ENCODE assay signal across 8 cellular contexts in genomic region chr16:180921-181667, GRCh38. TPM values are rescaled to one million over a fixed set of nuclear protein-coding genes. Genes with fewer than 3 reads are reported as not detected.
DNase-seq lines count a peak whose midpoint lies in the region; ATAC-seq and TF ChIP-seq lines count a peak whose summit lies in the region.

No MANE protein-coding gene starts in this region.

- intact Hi-C loops in A673 (cut with micrococcal nuclease; ENCODE audit: unreplicated experiment) (loop anchor here (1.0 to 2.0 kb wide), 3 partner anchors 64 to 116 kb away; no protein-coding TSS in a partner anchor), sigmoid colon (cut with DNase I) (loop anchor here (1.0 kb wide), 1 partner anchor 74 kb away; no protein-coding TSS in a partner anchor)

- H3K27me3 ChIP-seq in A673 (replicated peaks; ENCODE audit: insufficient read depth, low read depth, low read length, poor library complexity) (peaks cover 13% of the 10 kb centered on the region), sigmoid colon (peaks cover 34 to 45% (median 42%) of the 10 kb centered on the region in 3 donors)

- H3K27ac ChIP-seq in A673 (ENCODE audit: low read depth, low read length, poor library complexity, severe bottlenecking), result no peak overlapping the region
- H3K27ac ChIP-seq in sigmoid colon, result no peak overlapping the region

- H3K4me3 ChIP-seq in A673 (ENCODE audit: low read depth, low read length, poor library complexity, severe bottlenecking) (peak overlapping the region; percentile 52), sigmoid colon (peak overlapping the region in 3 of 4 donors; percentile 16 to 36 (median 30))

- H3K9me3 ChIP-seq in A673 (ENCODE audit: low read depth, low read length, poor library complexity, severe bottlenecking) (no peaks in the 10 kb centered on the region), sigmoid colon (no peaks in the 10 kb centered on the region)

- TF ChIP-seq CTCF in A673 (conservative IDR thresholded peaks at IDR 0.05; ENCODE audit: low read depth, low read length) (peak; percentile 95), sigmoid colon (IDR thresholded peaks at IDR 0.05) (peak; percentile 84 to 96 (median 92))

- CTCF ChIA-PET in A673 (lab: Charles Lee), result interaction anchor here (0.5 to 1.3 kb wide), 4 partner anchors 63 to 116 kb away, joined by 3 to 10 read pairs (median 5); no protein-coding TSS in a partner anchor

- 1% methylated on average over 76 of the region's 76 CpGs for WGBS in sigmoid colon, 2 donors

- H3K36me3 ChIP-seq in A673 (ENCODE audit: insufficient read depth, low read length, poor library complexity, severe bottlenecking) (no peaks in the 10 kb centered on the region), sigmoid colon (no peaks in the 10 kb centered on the region)

- ATAC-seq in GM18868 (IDR thresholded peaks at IDR 0.05; ENCODE audit: unreplicated experiment) (peak; percentile 50), HG03095 (IDR thresholded peaks at IDR 0.05; ENCODE audit: unreplicated experiment) (no peak)

- no TSS peak for BruUV-seq in A673 (replicated peaks; lab: Mats Ljungman, UMichigan)

- POLR2A ChIA-PET in A673 (lab: Charles Lee; ENCODE audit: low non-redundant PET), result no interaction called here

- H3K4me1 ChIP-seq in A673 (ENCODE audit: insufficient read depth, low read length, poor library complexity, severe bottlenecking) (peaks cover 19% of the 10 kb centered on the region), sigmoid colon (peaks cover 0 to 19% (median 18%) of the 10 kb centered on the region in 4 donors)

- no peak for TF ChIP-seq EP300 in sigmoid colon (IDR thresholded peaks at IDR 0.05)

- DNase-seq in A673 (ENCODE audit: low spot score) (peak; percentile 92), NCI-H1436 treated with DMSO at 0.1 percent for 48 hours (lab: John Stamatoyannopoulos, UW) (peak; percentile 61), T-helper 9 cell (peak; percentile 82), anterior cingulate cortex (lab: John Stamatoyannopoulos, UW) (peak in 48 of 58 donors; percentile 3 to 75 (median 34)), hepatic stellate cell (ENCODE audit: low spot score) (peak; percentile 92), sigmoid colon (peak; percentile 81)

- TF ChIP-seq POLR2A in sigmoid colon (IDR thresholded peaks at IDR 0.05), result no peak

RNA-seq across cellular contexts. Expression of gene HBQ1, which starts 0.8 kb away (rescaled TPM):
- total RNA-seq in A673 (2021), result 1.2 and 5.2 TPM in 2 replicates
- total RNA-seq in sigmoid colon, result not detected
- under 1 TPM in 1 of 3 donors, not detected in 2; 0.19 TPM for polyA plus RNA-seq in sigmoid colon

RNA-seq across cellular contexts. Expression of gene HBA1, which starts 4.6 kb away (rescaled TPM):
- total RNA-seq in A673 (2021), result 5.9 and 9.5 TPM in 2 replicates
- total RNA-seq in sigmoid colon, result 1 to 10 TPM in 1 of 4 donors, not detected in 3; 4.1 TPM
- polyA plus RNA-seq in sigmoid colon, result 1 to 10 TPM in 1 of 3 donors, not detected in 2; 1.7 TPM

RNA-seq across cellular contexts. Expression of gene HBA2, which starts 8.4 kb away (rescaled TPM):
- total RNA-seq in A673 (2021) (1.9 and 6.1 TPM in 2 replicates), sigmoid colon (100 to 1,000 TPM in 1 of 4 donors, 1 to 10 TPM in 2, not detected in 1; 3.7 to 109 (median 8.2) TPM)
- 1 to 10 TPM; 4.2 to 7.1 (median 5.3) TPM for polyA plus RNA-seq in sigmoid colon

RNA-seq across cellular contexts. Expression of gene HBM, which starts 15.3 kb away (rescaled TPM):
- total RNA-seq in A673 (2021), result not detected in 2 replicates
- total RNA-seq in sigmoid colon, result not detected
- polyA plus RNA-seq in sigmoid colon, result not detected

RNA-seq across cellular contexts. Expression of gene HBZ, which starts 28.6 kb away (rescaled TPM):
- total RNA-seq in A673 (2021) (not detected in 2 replicates), sigmoid colon (not detected)
- under 1 TPM in 1 of 3 donors, not detected in 2; 0.10 TPM for polyA plus RNA-seq in sigmoid colon

Comparison
In these comparisons a context has a peak if more than half of its experiments do, and no peak if none do; other contexts are left out.
1. DNase-seq: peak in every context shown above with its lines; median percentile 92 in A673; 92 in hepatic stellate cell; 82 in T-helper 9 cell; 81 in sigmoid colon; 61 in NCI-H1436 treated with DMSO at 0.1 percent for 48 hours; 34 in anterior cingulate cortex.